ENCODE assay signal across 1 cellular context in the genomic region with DNA sequence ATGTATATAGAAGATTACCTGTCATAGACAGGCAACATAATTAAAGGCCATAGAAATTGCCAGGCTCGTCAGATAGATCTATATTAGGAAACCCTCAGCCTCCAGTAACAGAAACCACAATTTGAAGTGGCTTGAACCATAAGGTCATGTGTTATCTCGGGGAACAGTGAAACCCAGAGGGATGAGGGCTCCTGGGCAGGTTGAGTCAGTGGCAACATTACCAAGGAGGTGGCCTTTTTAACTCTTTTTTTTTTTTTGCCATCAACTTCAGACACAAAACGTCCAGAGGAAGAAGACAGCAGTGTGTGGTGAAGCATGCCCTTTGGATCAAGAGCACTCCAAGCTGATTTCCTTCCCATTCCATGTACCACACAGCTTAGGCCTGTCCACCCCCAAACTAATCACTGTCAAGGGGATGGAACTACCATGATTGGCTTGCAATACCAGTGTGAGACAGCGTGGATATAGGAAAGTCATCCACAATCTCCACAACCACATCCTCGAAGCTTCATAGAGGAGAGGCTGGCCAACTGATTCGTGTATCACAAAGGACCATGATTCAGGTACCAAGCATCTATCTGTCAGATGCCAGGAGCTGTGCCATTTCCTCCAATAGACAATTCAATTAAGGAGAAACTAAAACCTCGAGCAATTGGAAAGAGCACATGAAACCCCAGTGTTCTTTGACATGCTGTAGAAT.
TF ChIP-seq lines count a peak whose summit lies in the region.

No MANE protein-coding gene starts in this region.

TF ChIP-seq in IMR-90, 13 proteins besides CTCF, POLR2A, EP300 and RAD21:
- TF ChIP-seq SMC3 (IDR thresholded peaks at IDR 0.05; ENCODE audit: low read depth, low read length) (no peak), NFE2L2 (IDR thresholded peaks at IDR 0.05; ENCODE audit: low read depth, low read length) (no peak), MAFK (IDR thresholded peaks at IDR 0.05; ENCODE audit: low read depth, low read length) (no peak), RFX5 (IDR thresholded peaks at IDR 0.05; ENCODE audit: low read depth, low read length) (no peak), MXI1 (IDR thresholded peaks at IDR 0.05; ENCODE audit: borderline replicate concordance, low read depth, low read length) (no peak)
- TF ChIP-seq, protein P1, sequence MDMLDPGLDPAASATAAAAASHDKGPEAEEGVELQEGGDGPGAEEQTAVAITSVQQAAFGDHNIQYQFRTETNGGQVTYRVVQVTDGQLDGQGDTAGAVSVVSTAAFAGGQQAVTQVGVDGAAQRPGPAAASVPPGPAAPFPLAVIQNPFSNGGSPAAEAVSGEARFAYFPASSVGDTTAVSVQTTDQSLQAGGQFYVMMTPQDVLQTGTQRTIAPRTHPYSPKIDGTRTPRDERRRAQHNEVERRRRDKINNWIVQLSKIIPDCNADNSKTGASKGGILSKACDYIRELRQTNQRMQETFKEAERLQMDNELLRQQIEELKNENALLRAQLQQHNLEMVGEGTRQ (IDR thresholded peaks at IDR 0.05; ENCODE audit: low read depth, low read length): no peak
- TF ChIP-seq, protein P2, sequence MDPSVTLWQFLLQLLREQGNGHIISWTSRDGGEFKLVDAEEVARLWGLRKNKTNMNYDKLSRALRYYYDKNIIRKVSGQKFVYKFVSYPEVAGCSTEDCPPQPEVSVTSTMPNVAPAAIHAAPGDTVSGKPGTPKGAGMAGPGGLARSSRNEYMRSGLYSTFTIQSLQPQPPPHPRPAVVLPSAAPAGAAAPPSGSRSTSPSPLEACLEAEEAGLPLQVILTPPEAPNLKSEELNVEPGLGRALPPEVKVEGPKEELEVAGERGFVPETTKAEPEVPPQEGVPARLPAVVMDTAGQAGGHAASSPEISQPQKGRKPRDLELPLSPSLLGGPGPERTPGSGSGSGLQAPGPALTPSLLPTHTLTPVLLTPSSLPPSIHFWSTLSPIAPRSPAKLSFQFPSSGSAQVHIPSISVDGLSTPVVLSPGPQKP (IDR thresholded peaks at IDR 0.05; ENCODE audit: borderline replicate concordance, low read depth, low read length): no peak
